In genomic region chr2:78541451-78542267, GRCh38 we compare ENCODE assay signal across 1 cellular context.
TF ChIP-seq lines count a peak whose summit lies in the region.

No MANE protein-coding gene starts in this region.

TF ChIP-seq in HepG2, 621 proteins besides CTCF, POLR2A, EP300 and RAD21 (continued from another document and continues in another):
- TF ChIP-seq, protein P1, sequence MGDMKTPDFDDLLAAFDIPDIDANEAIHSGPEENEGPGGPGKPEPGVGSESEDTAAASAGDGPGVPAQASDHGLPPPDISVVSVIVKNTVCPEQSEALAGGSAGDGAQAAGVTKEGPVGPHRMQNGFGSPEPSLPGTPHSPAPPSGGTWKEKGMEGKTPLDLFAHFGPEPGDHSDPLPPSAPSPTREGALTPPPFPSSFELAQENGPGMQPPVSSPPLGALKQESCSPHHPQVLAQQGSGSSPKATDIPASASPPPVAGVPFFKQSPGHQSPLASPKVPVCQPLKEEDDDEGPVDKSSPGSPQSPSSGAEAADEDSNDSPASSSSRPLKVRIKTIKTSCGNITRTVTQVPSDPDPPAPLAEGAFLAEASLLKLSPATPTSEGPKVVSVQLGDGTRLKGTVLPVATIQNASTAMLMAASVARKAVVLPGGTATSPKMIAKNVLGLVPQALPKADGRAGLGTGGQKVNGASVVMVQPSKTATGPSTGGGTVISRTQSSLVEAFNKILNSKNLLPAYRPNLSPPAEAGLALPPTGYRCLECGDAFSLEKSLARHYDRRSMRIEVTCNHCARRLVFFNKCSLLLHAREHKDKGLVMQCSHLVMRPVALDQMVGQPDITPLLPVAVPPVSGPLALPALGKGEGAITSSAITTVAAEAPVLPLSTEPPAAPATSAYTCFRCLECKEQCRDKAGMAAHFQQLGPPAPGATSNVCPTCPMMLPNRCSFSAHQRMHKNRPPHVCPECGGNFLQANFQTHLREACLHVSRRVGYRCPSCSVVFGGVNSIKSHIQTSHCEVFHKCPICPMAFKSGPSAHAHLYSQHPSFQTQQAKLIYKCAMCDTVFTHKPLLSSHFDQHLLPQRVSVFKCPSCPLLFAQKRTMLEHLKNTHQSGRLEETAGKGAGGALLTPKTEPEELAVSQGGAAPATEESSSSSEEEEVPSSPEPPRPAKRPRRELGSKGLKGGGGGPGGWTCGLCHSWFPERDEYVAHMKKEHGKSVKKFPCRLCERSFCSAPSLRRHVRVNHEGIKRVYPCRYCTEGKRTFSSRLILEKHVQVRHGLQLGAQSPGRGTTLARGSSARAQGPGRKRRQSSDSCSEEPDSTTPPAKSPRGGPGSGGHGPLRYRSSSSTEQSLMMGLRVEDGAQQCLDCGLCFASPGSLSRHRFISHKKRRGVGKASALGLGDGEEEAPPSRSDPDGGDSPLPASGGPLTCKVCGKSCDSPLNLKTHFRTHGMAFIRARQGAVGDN (CRISPR knock-in tag; IDR thresholded peaks at IDR 0.05): peak; percentile 84
- TF ChIP-seq ZNF704 (CRISPR knock-in tag; IDR thresholded peaks at IDR 0.05; ENCODE audit: borderline replicate concordance) (peak; percentile 50; the same call in 1 of the 2 replicates), E2F1 (CRISPR knock-in tag; IDR thresholded peaks at IDR 0.05) (peak; percentile 72; the same call in 1 of the 2 replicates), ZNF850 (CRISPR knock-in tag; conservative IDR thresholded peaks at IDR 0.05) (0 out of 2 replicates have a peak, but pooled peaks have one; percentile 83), SMC3 (IDR thresholded peaks at IDR 0.05; ENCODE audit: low read length) (peak; percentile 69), ZNF124 (CRISPR knock-in tag; IDR thresholded peaks at IDR 0.05) (peak; percentile 67), TBX2 (CRISPR knock-in tag; IDR thresholded peaks at IDR 0.05; ENCODE audit: borderline replicate concordance) (peak; percentile 68; the same call in 1 of the 2 replicates), ZNF225 (CRISPR knock-in tag; IDR thresholded peaks at IDR 0.05) (no peak; the same call in 1 of the 2 replicates), ZNF34 (CRISPR knock-in tag; IDR thresholded peaks at IDR 0.05; ENCODE audit: borderline replicate concordance) (no peak), ZNF350 (CRISPR knock-in tag; IDR thresholded peaks at IDR 0.05; ENCODE audit: borderline replicate concordance, low read depth) (peak; percentile 97; the same call in 1 of the 2 replicates), ZNF318 (CRISPR knock-in tag; IDR thresholded peaks at IDR 0.05) (no peak), NR2F2 (IDR thresholded peaks at IDR 0.05; ENCODE audit: borderline replicate concordance, low read depth) (no peak; the same call in 1 of the 2 replicates), NPAS2 (CRISPR knock-in tag; IDR thresholded peaks at IDR 0.05; ENCODE audit: borderline replicate concordance) (no peak), BORCS8-MEF2B (CRISPR knock-in tag; IDR thresholded peaks at IDR 0.05) (peak; percentile 78), SUZ12 (IDR thresholded peaks at IDR 0.05; ENCODE audit: low read depth, low read length) (no peak), RORA (CRISPR knock-in tag; IDR thresholded peaks at IDR 0.05) (no peak), CREM (IDR thresholded peaks at IDR 0.05) (no peak; the same call in 1 of the 2 replicates), CREM (CRISPR knock-in tag; IDR thresholded peaks at IDR 0.05) (no peak), NKX3-1 (CRISPR knock-in tag; IDR thresholded peaks at IDR 0.05) (peak; percentile 87), E2F5 (CRISPR knock-in tag; conservative IDR thresholded peaks at IDR 0.05) (no peak), ZNF329 (CRISPR knock-in tag; IDR thresholded peaks at IDR 0.05; ENCODE audit: low read depth) (no peak), ZNF382 (CRISPR knock-in tag; IDR thresholded peaks at IDR 0.05; ENCODE audit: borderline replicate concordance) (no peak), RAD51 (IDR thresholded peaks at IDR 0.05; ENCODE audit: borderline replicate concordance) (no peak), YEATS4 (CRISPR knock-in tag; IDR thresholded peaks at IDR 0.05; ENCODE audit: borderline replicate concordance) (peak; percentile 90), STAG1 (CRISPR knock-in tag; IDR thresholded peaks at IDR 0.05) (peak; percentile 50), ZNF264 (CRISPR knock-in tag; IDR thresholded peaks at IDR 0.05) (peak; percentile 80; the same call in 1 of the 2 replicates), ZNF468 (CRISPR knock-in tag; IDR thresholded peaks at IDR 0.05) (no peak), ZSCAN25 (CRISPR knock-in tag; IDR thresholded peaks at IDR 0.05) (peak; percentile 58; the same call in 1 of the 2 replicates), JDP2 (CRISPR knock-in tag; IDR thresholded peaks at IDR 0.05; ENCODE audit: borderline replicate concordance) (no peak; the same call in 1 of the 2 replicates), MYNN (CRISPR knock-in tag; IDR thresholded peaks at IDR 0.05; ENCODE audit: low read depth) (no peak), ZNF644 (CRISPR knock-in tag; IDR thresholded peaks at IDR 0.05; ENCODE audit: low read depth) (peak; percentile 100), ZFP41 (CRISPR knock-in tag; IDR thresholded peaks at IDR 0.05; ENCODE audit: borderline replicate concordance) (no peak; the same call in 1 of the 2 replicates), SRSF1 (optimal IDR thresholded peaks at IDR 0.05; ENCODE audit: low read depth, low read length) (no peak), ZNF562 (CRISPR knock-in tag; IDR thresholded peaks at IDR 0.05; ENCODE audit: borderline replicate concordance) (no peak), SIX1 (CRISPR knock-in tag; IDR thresholded peaks at IDR 0.05; ENCODE audit: borderline replicate concordance) (peak; percentile 54; the same call in 1 of the 2 replicates), ZFX (CRISPR knock-in tag; IDR thresholded peaks at IDR 0.05; ENCODE audit: low read depth) (peak; percentile 94), ZNF549 (CRISPR knock-in tag; IDR thresholded peaks at IDR 0.05) (no peak), ZNF749 (CRISPR knock-in tag; IDR thresholded peaks at IDR 0.05; ENCODE audit: borderline replicate concordance) (no peak; the same call in 1 of the 2 replicates), ZNF878 (CRISPR knock-in tag; IDR thresholded peaks at IDR 0.05) (peak; percentile 66), BRF2 (CRISPR knock-in tag; IDR thresholded peaks at IDR 0.05) (no peak), CEBPG (CRISPR knock-in tag; IDR thresholded peaks at IDR 0.05) (no peak), BATF2 (CRISPR knock-in tag; IDR thresholded peaks at IDR 0.05) (no peak), ZSCAN31 (CRISPR knock-in tag; IDR thresholded peaks at IDR 0.05; ENCODE audit: low read depth) (no peak)
- TF ChIP-seq, protein P2, sequence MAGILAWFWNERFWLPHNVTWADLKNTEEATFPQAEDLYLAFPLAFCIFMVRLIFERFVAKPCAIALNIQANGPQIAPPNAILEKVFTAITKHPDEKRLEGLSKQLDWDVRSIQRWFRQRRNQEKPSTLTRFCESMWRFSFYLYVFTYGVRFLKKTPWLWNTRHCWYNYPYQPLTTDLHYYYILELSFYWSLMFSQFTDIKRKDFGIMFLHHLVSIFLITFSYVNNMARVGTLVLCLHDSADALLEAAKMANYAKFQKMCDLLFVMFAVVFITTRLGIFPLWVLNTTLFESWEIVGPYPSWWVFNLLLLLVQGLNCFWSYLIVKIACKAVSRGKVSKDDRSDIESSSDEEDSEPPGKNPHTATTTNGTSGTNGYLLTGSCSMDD (CRISPR knock-in tag; IDR thresholded peaks at IDR 0.05): no peak
- TF ChIP-seq, protein P3, sequence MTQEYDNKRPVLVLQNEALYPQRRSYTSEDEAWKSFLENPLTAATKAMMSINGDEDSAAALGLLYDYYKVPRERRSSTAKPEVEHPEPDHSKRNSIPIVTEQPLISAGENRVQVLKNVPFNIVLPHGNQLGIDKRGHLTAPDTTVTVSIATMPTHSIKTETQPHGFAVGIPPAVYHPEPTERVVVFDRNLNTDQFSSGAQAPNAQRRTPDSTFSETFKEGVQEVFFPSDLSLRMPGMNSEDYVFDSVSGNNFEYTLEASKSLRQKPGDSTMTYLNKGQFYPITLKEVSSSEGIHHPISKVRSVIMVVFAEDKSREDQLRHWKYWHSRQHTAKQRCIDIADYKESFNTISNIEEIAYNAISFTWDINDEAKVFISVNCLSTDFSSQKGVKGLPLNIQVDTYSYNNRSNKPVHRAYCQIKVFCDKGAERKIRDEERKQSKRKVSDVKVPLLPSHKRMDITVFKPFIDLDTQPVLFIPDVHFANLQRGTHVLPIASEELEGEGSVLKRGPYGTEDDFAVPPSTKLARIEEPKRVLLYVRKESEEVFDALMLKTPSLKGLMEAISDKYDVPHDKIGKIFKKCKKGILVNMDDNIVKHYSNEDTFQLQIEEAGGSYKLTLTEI (CRISPR knock-in tag; conservative IDR thresholded peaks at IDR 0.05): no peak
